1 cellular context compared by ENCODE assay signal in the genomic region with DNA sequence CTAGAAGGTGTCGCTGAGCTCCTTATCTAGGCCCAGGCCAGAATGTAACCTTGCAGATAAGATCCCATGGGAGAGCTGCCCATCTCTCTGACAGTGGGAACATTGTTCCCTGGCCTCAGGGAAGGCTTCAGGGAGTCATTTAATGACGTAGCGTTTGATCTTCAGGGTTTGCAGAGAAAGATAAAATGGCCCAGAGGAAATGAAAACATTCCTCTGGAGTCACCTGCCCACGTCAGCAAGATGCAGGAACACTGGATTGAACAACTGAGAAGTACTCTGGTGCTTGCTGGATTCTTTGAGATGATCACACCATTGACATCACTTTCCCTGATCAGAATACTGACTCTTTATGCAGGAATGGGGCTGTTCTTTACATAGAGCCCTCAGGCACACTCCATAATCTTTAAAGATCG.
TF ChIP-seq lines count a peak whose summit lies in the region.

No MANE protein-coding gene starts in this region.

TF ChIP-seq in HepG2, 621 proteins besides CTCF, POLR2A, EP300 and RAD21 (continued from another document):
- TF ChIP-seq, protein P1, sequence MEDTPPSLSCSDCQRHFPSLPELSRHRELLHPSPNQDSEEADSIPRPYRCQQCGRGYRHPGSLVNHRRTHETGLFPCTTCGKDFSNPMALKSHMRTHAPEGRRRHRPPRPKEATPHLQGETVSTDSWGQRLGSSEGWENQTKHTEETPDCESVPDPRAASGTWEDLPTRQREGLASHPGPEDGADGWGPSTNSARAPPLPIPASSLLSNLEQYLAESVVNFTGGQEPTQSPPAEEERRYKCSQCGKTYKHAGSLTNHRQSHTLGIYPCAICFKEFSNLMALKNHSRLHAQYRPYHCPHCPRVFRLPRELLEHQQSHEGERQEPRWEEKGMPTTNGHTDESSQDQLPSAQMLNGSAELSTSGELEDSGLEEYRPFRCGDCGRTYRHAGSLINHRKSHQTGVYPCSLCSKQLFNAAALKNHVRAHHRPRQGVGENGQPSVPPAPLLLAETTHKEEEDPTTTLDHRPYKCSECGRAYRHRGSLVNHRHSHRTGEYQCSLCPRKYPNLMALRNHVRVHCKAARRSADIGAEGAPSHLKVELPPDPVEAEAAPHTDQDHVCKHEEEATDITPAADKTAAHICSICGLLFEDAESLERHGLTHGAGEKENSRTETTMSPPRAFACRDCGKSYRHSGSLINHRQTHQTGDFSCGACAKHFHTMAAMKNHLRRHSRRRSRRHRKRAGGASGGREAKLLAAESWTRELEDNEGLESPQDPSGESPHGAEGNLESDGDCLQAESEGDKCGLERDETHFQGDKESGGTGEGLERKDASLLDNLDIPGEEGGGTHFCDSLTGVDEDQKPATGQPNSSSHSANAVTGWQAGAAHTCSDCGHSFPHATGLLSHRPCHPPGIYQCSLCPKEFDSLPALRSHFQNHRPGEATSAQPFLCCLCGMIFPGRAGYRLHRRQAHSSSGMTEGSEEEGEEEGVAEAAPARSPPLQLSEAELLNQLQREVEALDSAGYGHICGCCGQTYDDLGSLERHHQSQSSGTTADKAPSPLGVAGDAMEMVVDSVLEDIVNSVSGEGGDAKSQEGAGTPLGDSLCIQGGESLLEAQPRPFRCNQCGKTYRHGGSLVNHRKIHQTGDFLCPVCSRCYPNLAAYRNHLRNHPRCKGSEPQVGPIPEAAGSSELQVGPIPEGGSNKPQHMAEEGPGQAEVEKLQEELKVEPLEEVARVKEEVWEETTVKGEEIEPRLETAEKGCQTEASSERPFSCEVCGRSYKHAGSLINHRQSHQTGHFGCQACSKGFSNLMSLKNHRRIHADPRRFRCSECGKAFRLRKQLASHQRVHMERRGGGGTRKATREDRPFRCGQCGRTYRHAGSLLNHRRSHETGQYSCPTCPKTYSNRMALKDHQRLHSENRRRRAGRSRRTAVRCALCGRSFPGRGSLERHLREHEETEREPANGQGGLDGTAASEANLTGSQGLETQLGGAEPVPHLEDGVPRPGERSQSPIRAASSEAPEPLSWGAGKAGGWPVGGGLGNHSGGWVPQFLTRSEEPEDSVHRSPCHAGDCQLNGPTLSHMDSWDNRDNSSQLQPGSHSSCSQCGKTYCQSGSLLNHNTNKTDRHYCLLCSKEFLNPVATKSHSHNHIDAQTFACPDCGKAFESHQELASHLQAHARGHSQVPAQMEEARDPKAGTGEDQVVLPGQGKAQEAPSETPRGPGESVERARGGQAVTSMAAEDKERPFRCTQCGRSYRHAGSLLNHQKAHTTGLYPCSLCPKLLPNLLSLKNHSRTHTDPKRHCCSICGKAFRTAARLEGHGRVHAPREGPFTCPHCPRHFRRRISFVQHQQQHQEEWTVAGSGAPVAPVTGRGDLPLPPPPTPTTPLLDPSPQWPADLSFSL (CRISPR knock-in tag; IDR thresholded peaks at IDR 0.05), result no peak
- TF ChIP-seq ARHGAP35 (CRISPR knock-in tag; IDR thresholded peaks at IDR 0.05; ENCODE audit: borderline replicate concordance) (no peak), GATA4 (IDR thresholded peaks at IDR 0.05; ENCODE audit: borderline replicate concordance, low read depth) (0 out of 2 replicates have a peak, but pooled peaks have one; percentile 23), ZNF746 (CRISPR knock-in tag; IDR thresholded peaks at IDR 0.05) (no peak), ZNF160 (CRISPR knock-in tag; IDR thresholded peaks at IDR 0.05) (no peak)
- TF ChIP-seq, protein P2, sequence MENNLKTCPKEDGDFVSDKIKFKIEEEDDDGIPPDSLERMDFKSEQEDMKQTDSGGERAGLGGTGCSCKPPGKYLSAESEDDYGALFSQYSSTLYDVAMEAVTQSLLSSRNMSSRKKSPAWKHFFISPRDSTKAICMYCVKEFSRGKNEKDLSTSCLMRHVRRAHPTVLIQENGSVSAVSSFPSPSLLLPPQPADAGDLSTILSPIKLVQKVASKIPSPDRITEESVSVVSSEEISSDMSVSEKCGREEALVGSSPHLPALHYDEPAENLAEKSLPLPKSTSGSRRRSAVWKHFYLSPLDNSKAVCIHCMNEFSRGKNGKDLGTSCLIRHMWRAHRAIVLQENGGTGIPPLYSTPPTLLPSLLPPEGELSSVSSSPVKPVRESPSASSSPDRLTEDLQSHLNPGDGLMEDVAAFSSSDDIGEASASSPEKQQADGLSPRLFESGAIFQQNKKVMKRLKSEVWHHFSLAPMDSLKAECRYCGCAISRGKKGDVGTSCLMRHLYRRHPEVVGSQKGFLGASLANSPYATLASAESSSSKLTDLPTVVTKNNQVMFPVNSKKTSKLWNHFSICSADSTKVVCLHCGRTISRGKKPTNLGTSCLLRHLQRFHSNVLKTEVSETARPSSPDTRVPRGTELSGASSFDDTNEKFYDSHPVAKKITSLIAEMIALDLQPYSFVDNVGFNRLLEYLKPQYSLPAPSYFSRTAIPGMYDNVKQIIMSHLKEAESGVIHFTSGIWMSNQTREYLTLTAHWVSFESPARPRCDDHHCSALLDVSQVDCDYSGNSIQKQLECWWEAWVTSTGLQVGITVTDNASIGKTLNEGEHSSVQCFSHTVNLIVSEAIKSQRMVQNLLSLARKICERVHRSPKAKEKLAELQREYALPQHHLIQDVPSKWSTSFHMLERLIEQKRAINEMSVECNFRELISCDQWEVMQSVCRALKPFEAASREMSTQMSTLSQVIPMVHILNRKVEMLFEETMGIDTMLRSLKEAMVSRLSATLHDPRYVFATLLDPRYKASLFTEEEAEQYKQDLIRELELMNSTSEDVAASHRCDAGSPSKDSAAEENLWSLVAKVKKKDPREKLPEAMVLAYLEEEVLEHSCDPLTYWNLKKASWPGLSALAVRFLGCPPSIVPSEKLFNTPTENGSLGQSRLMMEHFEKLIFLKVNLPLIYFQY (CRISPR knock-in tag; IDR thresholded peaks at IDR 0.05; ENCODE audit: borderline replicate concordance), result no peak
- TF ChIP-seq, protein P3, sequence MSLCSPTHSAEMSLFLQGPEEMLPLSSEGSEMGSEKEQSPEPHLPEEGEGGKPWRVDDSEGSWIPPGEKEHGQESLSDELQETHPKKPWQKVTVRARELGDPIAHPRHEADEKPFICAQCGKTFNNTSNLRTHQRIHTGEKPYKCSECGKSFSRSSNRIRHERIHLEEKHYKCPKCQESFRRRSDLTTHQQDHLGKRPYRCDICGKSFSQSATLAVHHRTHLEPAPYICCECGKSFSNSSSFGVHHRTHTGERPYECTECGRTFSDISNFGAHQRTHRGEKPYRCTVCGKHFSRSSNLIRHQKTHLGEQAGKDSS (CRISPR knock-in tag; IDR thresholded peaks at IDR 0.05; ENCODE audit: borderline replicate concordance, low read depth), result no peak
